In the genomic region with DNA sequence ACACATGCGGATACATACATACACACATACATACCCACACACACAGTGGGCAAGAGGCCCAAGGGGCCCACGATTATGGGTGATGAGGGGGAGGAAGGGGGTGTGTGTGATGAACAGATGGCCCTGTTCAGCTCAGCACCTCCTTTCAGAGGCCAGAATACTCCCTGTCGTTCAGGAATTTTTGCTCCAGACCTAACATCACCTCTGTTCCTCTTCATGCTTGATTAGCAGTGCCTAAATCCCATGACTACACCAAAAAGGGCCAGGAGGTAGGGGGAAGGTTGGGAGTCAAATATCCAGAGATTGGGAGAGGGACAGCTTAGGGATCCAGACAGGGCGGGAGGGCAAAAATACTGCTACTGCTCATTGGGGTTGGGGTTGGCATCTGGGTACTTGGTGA, we compare ENCODE assay signal across 18 cellular contexts. TPM values are rescaled to one million over a fixed set of nuclear protein-coding genes. Genes with fewer than 3 reads are reported as not detected.
DNase-seq lines count a peak whose midpoint lies in the region; ATAC-seq and TF ChIP-seq lines count a peak whose summit lies in the region.
"Had no signal": no experiment of that assay in that cellular context is flagged by ENCODE, and none has a peak within 500 bp of the region (broad histone marks: within the 10 kb centered on the region; RNA-seq: fewer than 3 reads in every experiment).

No MANE protein-coding gene starts in this region.

- H3K4me3 Mint-ChIP-seq in activated naive CD8-positive, alpha-beta T cell = no peak overlapping the region
- no peak overlapping the region for H3K4me3 Mint-ChIP-seq in activated naive CD8-positive, alpha-beta T cell treated with anti-CD3 and anti-CD28 coated beads, Interleukin-2, amount 50 U/mL, for 24 hours
- H3K4me3 Mint-ChIP-seq in central memory CD8-positive, alpha-beta T cell = no peak overlapping the region
- H3K4me3 Mint-ChIP-seq in nephron progenitor cell (no peak overlapping the region), natural killer cell (no peak overlapping the region)
- H3K4me3 Mint-ChIP-seq: B cell; CD8-positive, alpha-beta T cell had no signal

- no peaks in the 10 kb centered on the region for H3K4me1 Mint-ChIP-seq in activated naive CD8-positive, alpha-beta T cell (ENCODE audit: low read depth)
- no peaks in the 10 kb centered on the region for H3K4me1 Mint-ChIP-seq in activated naive CD8-positive, alpha-beta T cell treated with anti-CD3 and anti-CD28 coated beads, Interleukin-2, amount 50 U/mL, for 24 hours
- H3K4me1 Mint-ChIP-seq in central memory CD8-positive, alpha-beta T cell = no peaks in the 10 kb centered on the region
- H3K4me1 Mint-ChIP-seq in nephron progenitor cell (peaks cover 19% of the 10 kb centered on the region), natural killer cell (peaks cover 0 to 2% of the 10 kb centered on the region in 2 donors)
- H3K4me1 Mint-ChIP-seq: B cell had no signal

- 70 to 80% (median 72%) methylated on average over 4 of the region's 4 CpGs for WGBS in heart left ventricle, 4 donors

- ATAC-seq in activated naive CD8-positive, alpha-beta T cell treated with anti-CD3 and anti-CD28 coated beads, Interleukin-2, amount 50 U/mL, for 24 hours = no peak
- no peak for ATAC-seq in central memory CD8-positive, alpha-beta T cell (replicated peaks; ENCODE audit: extremely low read depth, poor library complexity, severe bottlenecking)
- ATAC-seq in heart left ventricle (no peak), natural killer cell (no peak), HG03045 (IDR thresholded peaks at IDR 0.05; ENCODE audit: unreplicated experiment) (no peak)
- ATAC-seq: CD8-positive, alpha-beta T cell; HCT116 had no signal

- H3K27ac Mint-ChIP-seq in activated naive CD8-positive, alpha-beta T cell = peak overlapping the region; percentile 16
- H3K27ac Mint-ChIP-seq in activated naive CD8-positive, alpha-beta T cell treated with anti-CD3 and anti-CD28 coated beads, Interleukin-2, amount 50 U/mL, for 24 hours = no peak overlapping the region
- H3K27ac Mint-ChIP-seq in central memory CD8-positive, alpha-beta T cell (ENCODE audit: low read depth) = peak overlapping the region; percentile 8
- H3K27ac Mint-ChIP-seq in nephron progenitor cell (peak overlapping the region; percentile 30), natural killer cell (no peak overlapping the region)
- H3K27ac Mint-ChIP-seq: B cell; CD8-positive, alpha-beta T cell had no signal

- intact Hi-C loops in heart left ventricle (cut with DNase I) = loop anchor here in 1 of 10 donors (10.0 kb wide), 1 partner anchor 145 kb away; no protein-coding TSS in a partner anchor
- intact Hi-C loops in natural killer cell (cut with micrococcal nuclease) = no loop called here

- peaks cover 0 to 78% (median 58%) of the 10 kb centered on the region in 9 donors for H3K36me3 ChIP-seq in heart left ventricle

- H3K9me3 ChIP-seq in heart left ventricle = no peaks in the 10 kb centered on the region

- peaks cover 3% of the 10 kb centered on the region for H3K36me3 Mint-ChIP-seq in activated naive CD8-positive, alpha-beta T cell
- H3K36me3 Mint-ChIP-seq in activated naive CD8-positive, alpha-beta T cell treated with anti-CD3 and anti-CD28 coated beads, Interleukin-2, amount 50 U/mL, for 24 hours (ENCODE audit: low read depth) = peaks cover 24% of the 10 kb centered on the region
- peaks cover 12% of the 10 kb centered on the region for H3K36me3 Mint-ChIP-seq in central memory CD8-positive, alpha-beta T cell (ENCODE audit: insufficient read depth)
- H3K36me3 Mint-ChIP-seq in nephron progenitor cell (ENCODE audit: low read depth) = peaks cover 48% of the 10 kb centered on the region
- no peaks in the 10 kb centered on the region for H3K36me3 Mint-ChIP-seq in natural killer cell

- no peak for DNase-seq in activated naive CD8-positive, alpha-beta T cell treated with anti-CD3 and anti-CD28 coated beads, Interleukin-2, amount 50 U/mL, for 24 hours
- DNase-seq in central memory CD8-positive, alpha-beta T cell (ENCODE audit: low spot score in 2 of 2) = no peak
- DNase-seq in nephron progenitor cell (no peak), heart left ventricle (no peak), natural killer cell (no peak), HUDEP-2 (lab: John Stamatoyannopoulos, UW; ENCODE audit: unreplicated experiment in 76 of 76) (no peak)
- DNase-seq: 8988T; Calu3; CD8-positive, alpha-beta T cell; DMS79 treated with DMSO at 0.1 percent for 48 hours; GF-D8; GOT3; H7 had no signal

- H3K9me3 Mint-ChIP-seq in activated naive CD8-positive, alpha-beta T cell (ENCODE audit: low read depth) = no peaks in the 10 kb centered on the region
- H3K9me3 Mint-ChIP-seq in activated naive CD8-positive, alpha-beta T cell treated with anti-CD3 and anti-CD28 coated beads, Interleukin-2, amount 50 U/mL, for 24 hours = no peaks in the 10 kb centered on the region
- H3K9me3 Mint-ChIP-seq in central memory CD8-positive, alpha-beta T cell = no peaks in the 10 kb centered on the region
- H3K9me3 Mint-ChIP-seq in nephron progenitor cell (peaks cover 43% of the 10 kb centered on the region), natural killer cell (no peaks in the 10 kb centered on the region)
- H3K9me3 Mint-ChIP-seq: CD8-positive, alpha-beta T cell had no signal

- TF ChIP-seq POLR2A in heart left ventricle (IDR thresholded peaks at IDR 0.05) = no peak

- peaks cover 0 to 3% (median 0%) of the 10 kb centered on the region in 12 donors for H3K4me1 ChIP-seq in heart left ventricle

- H3K27ac ChIP-seq in heart left ventricle = no peak overlapping the region
- H3K27ac ChIP-seq: BLaER1 treated with 17β-estradiol and CSF1 and Interleukin-3, amounts not matched to agents 10 nM and 100 nM had no signal

- TF ChIP-seq CTCF in nephron progenitor cell (IDR thresholded peaks at IDR 0.05) (no peak), heart left ventricle (IDR thresholded peaks at IDR 0.05) (no peak), natural killer cell (IDR thresholded peaks at IDR 0.05) (no peak)

- H3K27me3 ChIP-seq in heart left ventricle = no peaks in the 10 kb centered on the region

- H3K27me3 Mint-ChIP-seq in activated naive CD8-positive, alpha-beta T cell = no peaks in the 10 kb centered on the region
- no peaks in the 10 kb centered on the region for H3K27me3 Mint-ChIP-seq in activated naive CD8-positive, alpha-beta T cell treated with anti-CD3 and anti-CD28 coated beads, Interleukin-2, amount 50 U/mL, for 24 hours
- H3K27me3 Mint-ChIP-seq in central memory CD8-positive, alpha-beta T cell = no peaks in the 10 kb centered on the region
- no peaks in the 10 kb centered on the region for H3K27me3 Mint-ChIP-seq in nephron progenitor cell (ENCODE audit: low read depth, poor library complexity)
- H3K27me3 Mint-ChIP-seq in natural killer cell (ENCODE audit: low read depth in 2 of 2) = no peaks in the 10 kb centered on the region
- H3K27me3 Mint-ChIP-seq: B cell had no signal

- no peak overlapping the region for H3K4me3 ChIP-seq in heart left ventricle
- H3K4me3 ChIP-seq: BLaER1 treated with 17β-estradiol and CSF1 and Interleukin-3, amounts not matched to agents 10 nM and 100 nM had no signal

RNA-seq across cellular contexts. Expression of a gene that starts 42.7 kb away (rescaled TPM):
- total RNA-seq in heart left ventricle (10 to 100 TPM; 25.3 to 64.6 (median 36.4) TPM), natural killer cell (10 to 100 TPM; 54.2 to 96.3 (median 60.4) TPM)
- 10 to 100 TPM; 13.6 to 21.3 TPM for polyA plus RNA-seq in heart left ventricle

RNA-seq across cellular contexts. Expression of a gene that starts 42.9 kb away (rescaled TPM):
- 1 to 10 TPM in 2 of 9 donors, under 1 TPM in 7; 0.28 to 1.7 (median 0.63) TPM for total RNA-seq in heart left ventricle
- polyA plus RNA-seq in heart left ventricle = under 1 TPM; 0.50 to 0.61 TPM
- 1 to 10 TPM in 2 of 3 donors, under 1 TPM in 1; 0.85 to 2.1 (median 1.1) TPM for total RNA-seq in natural killer cell

RNA-seq across cellular contexts. Expression of a gene that starts 54.4 kb away (rescaled TPM):
- total RNA-seq in heart left ventricle (100 to 1,000 TPM in 3 of 9 donors, 10 to 100 TPM in 6; 49.7 to 118 (median 93.2) TPM), natural killer cell (10 to 100 TPM; 49.2 to 56.4 (median 54.3) TPM)
- 100 to 1,000 TPM in 1 of 2 donors, 10 to 100 TPM in 1; 94.3 to 169 TPM for polyA plus RNA-seq in heart left ventricle

Comparison
In these comparisons a context has a peak if more than half of its experiments do, and no peak if none do; other contexts are left out.
1. H3K27ac Mint-ChIP-seq: peak in activated naive CD8-positive, alpha-beta T cell (single experiment), central memory CD8-positive, alpha-beta T cell (single experiment) and nephron progenitor cell (single experiment); none in activated naive CD8-positive, alpha-beta T cell treated with anti-CD3 and anti-CD28 coated beads, Interleukin-2, amount 50 U/mL, for 24 hours (single experiment) and natural killer cell (0 of 2).